Comparison of ENCODE assay signal across 19 cellular contexts in the genomic region with DNA sequence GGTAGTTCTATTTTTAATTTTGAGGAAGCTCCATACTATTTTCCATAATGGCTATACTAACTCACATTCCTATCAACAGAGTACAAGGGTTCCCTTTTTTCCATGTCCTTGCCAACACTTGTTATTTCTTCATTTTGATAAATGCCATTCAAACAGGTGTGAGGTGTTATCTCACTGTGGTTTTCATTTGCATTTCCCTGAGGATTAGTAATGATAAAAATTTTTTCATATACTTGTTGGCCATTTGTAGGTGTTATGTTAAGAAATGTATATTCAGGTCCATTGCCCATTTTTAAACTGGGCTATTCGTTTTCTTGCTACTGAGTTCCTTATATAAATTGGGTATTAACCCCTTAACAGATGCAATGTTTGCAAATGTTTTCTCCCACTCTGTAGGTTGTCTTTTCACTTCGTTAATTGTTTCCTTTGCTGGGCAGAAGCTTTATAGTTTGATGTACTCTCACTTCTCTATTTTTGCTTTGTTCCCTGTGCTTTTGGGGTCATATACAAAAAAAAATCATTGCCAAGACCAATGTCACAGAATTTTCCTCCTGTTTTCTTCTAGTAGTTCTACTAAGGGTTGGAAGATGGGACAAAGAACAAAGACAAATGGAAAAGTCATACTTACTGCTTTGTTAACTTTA.
"Had no signal": no experiment of that assay in that cellular context is flagged by ENCODE, and none has a peak within 500 bp of the region (broad histone marks: within the 10 kb centered on the region; RNA-seq: fewer than 3 reads in every experiment).

No MANE protein-coding gene starts in this region.

- H3K4me1 Mint-ChIP-seq: nephron had no signal

- H3K27me3 Mint-ChIP-seq: activated CD4-positive, alpha-beta T cell treated with anti-CD3 and anti-CD28 coated beads, Interleukin-2, amount 10 ng/mL, durations not matched to agents 24 days and 14 days had no signal

- H3K9me3 ChIP-seq: body of pancreas, esophagus squamous epithelium, left lung, right atrium auricular region, transverse colon, vagina had no signal

- DNase-seq: activated CD4-positive, alpha-beta T cell treated with anti-CD3 and anti-CD28 coated beads, Interleukin-2, amount 10 ng/mL, durations not matched to agents 24 days and 14 days; activated CD4-positive, CD25-positive, alpha-beta regulatory T cell; activated naive CD4-positive, alpha-beta T cell treated with anti-CD3 and anti-CD28 coated beads, Interleukin-2, amount 50 U/mL, for 16 hours; activated T-cell treated with anti-CD3 and anti-CD28 coated beads for 4 hours; amniotic stem cell; body of pancreas; caudate nucleus; esophagus squamous epithelium; hippocampal formation; left lung; nucleus accumbens; stimulated activated CD4-positive, alpha-beta T cell treated with anti-CD3 and anti-CD28 coated beads, Interleukin-2, amount 100 ng/mL, for 48 hours; stimulated activated naive CD4-positive, alpha-beta T cell; T-helper 2 cell; transverse colon had no signal

- H3K27ac Mint-ChIP-seq: activated CD4-positive, alpha-beta T cell treated with anti-CD3 and anti-CD28 coated beads, Interleukin-2, amount 10 ng/mL, durations not matched to agents 24 days and 14 days; activated T-helper 2 cell treated with anti-CD3 and anti-CD28 coated beads, Interferon-gamma antibody, Interleukin-2, Interleukin-4, amounts not matched to agents 10 μg/mL and 5 μg/mL and 100 μg/mL, durations not matched to agents 14 hours and 24 hours and 36 hours; nephron had no signal

- H3K4me1 ChIP-seq: body of pancreas, esophagus squamous epithelium, left lung, right atrium auricular region, transverse colon, vagina had no signal

- H3K27ac ChIP-seq: body of pancreas, esophagus squamous epithelium, left lung, right atrium auricular region, transverse colon, vagina had no signal

- H3K4me3 Mint-ChIP-seq: activated CD4-positive, alpha-beta T cell treated with anti-CD3 and anti-CD28 coated beads, Interleukin-2, amount 10 ng/mL, durations not matched to agents 24 days and 14 days; nephron had no signal

- ATAC-seq: body of pancreas, left lung had no signal

- H3K9me3 Mint-ChIP-seq: activated CD4-positive, alpha-beta T cell treated with anti-CD3 and anti-CD28 coated beads, Interleukin-2, amount 10 ng/mL, durations not matched to agents 24 days and 14 days; activated T-helper 2 cell treated with anti-CD3 and anti-CD28 coated beads, Interferon-gamma antibody, Interleukin-2, Interleukin-4, amounts not matched to agents 10 μg/mL and 5 μg/mL and 100 μg/mL, durations not matched to agents 14 hours and 24 hours and 36 hours; nephron had no signal

- H3K4me3 ChIP-seq: body of pancreas, esophagus squamous epithelium, left lung, right atrium auricular region, transverse colon, vagina had no signal
